Comparison of ENCODE assay signal across 8 cellular contexts in genomic region chr21:41767606-41768370, GRCh38. TPM values are rescaled to one million over a fixed set of nuclear protein-coding genes. Genes with fewer than 3 reads are reported as not detected.
DNase-seq lines count a peak whose midpoint lies in the region; ATAC-seq, FAIRE-seq and TF ChIP-seq lines count a peak whose summit lies in the region.

No MANE protein-coding gene starts in this region.

- H3K27ac ChIP-seq in sigmoid colon = no peak overlapping the region

- ATAC-seq in GM19328 (IDR thresholded peaks at IDR 0.05; ENCODE audit: unreplicated experiment) = no peak

- H3K4me3 ChIP-seq in epithelial cell of proximal tubule (ENCODE audit: low read depth, low read length) (peak overlapping the region; percentile 90), sigmoid colon (no peak overlapping the region)

- H3K4me1 ChIP-seq in sigmoid colon = peaks cover 0 to 30% (median 23%) of the 10 kb centered on the region in 4 donors

- FAIRE-seq in RCC 7860 (lab: Jason Lieb, UNC) = peak; percentile 96

- intact Hi-C loops in sigmoid colon (cut with DNase I) = no loop called here

- H3K36me3 ChIP-seq in sigmoid colon = no peaks in the 10 kb centered on the region

- 1 to 4% methylated on average over 25 of the region's 25 CpGs for WGBS in sigmoid colon, 2 donors

- TF ChIP-seq CTCF in epithelial cell of proximal tubule (conservative IDR thresholded peaks at IDR 0.05; ENCODE audit: low read depth, low read length) = no peak
- no peak for TF ChIP-seq CTCF in sigmoid colon (IDR thresholded peaks at IDR 0.05)
- TF ChIP-seq CTCF in GM20000 (IDR thresholded peaks at IDR 0.05; ENCODE audit: extremely low read depth, missing control alignments) = no peak

- TF ChIP-seq POLR2A in sigmoid colon (IDR thresholded peaks at IDR 0.05) = no peak

- TF ChIP-seq EP300 in sigmoid colon (IDR thresholded peaks at IDR 0.05) = no peak

- peaks cover 41 to 100% (median 83%) of the 10 kb centered on the region in 3 donors for H3K27me3 ChIP-seq in sigmoid colon

- DNase-seq in NCI-H146 (lab: John Stamatoyannopoulos, UW) (peak; percentile 15), NCI-H146 treated with DMSO at 0.1 percent for 48 hours (lab: John Stamatoyannopoulos, UW; ENCODE audit: unreplicated experiment) (no peak), RCC 7860 (ENCODE audit: low spot score) (peak; percentile 88), epithelial cell of proximal tubule (ENCODE audit: low read depth) (peak; percentile 80), sigmoid colon (peak; percentile 33), GM20000 (ENCODE audit: low spot score) (no peak), occipital lobe (lab: John Stamatoyannopoulos, UW) (no peak)

- no peaks in the 10 kb centered on the region for H3K9me3 ChIP-seq in sigmoid colon

RNA-seq across cellular contexts. Expression of gene RIPK4, which starts 0.9 kb away (rescaled TPM):
- 20.2 and 23.4 TPM in 2 replicates for total RNA-seq in epithelial cell of proximal tubule
- total RNA-seq in sigmoid colon = under 1 TPM; under 0.01 to 0.54 (median 0.30) TPM
- polyA plus RNA-seq in sigmoid colon = 1 to 10 TPM; 4.0 to 7.8 (median 6.9) TPM
- total RNA-seq in occipital lobe = 0.47 TPM

Comparison
In these comparisons a context has a peak if more than half of its experiments do, and no peak if none do; other contexts are left out.
1. DNase-seq: peak in NCI-H146 (single experiment), RCC 7860 (single experiment), epithelial cell of proximal tubule (single experiment) and sigmoid colon (single experiment); none in NCI-H146 treated with DMSO at 0.1 percent for 48 hours (single experiment), GM20000 (single experiment) and occipital lobe (single experiment).
2. RNA of gene RIPK4, which starts 0.9 kb away (total RNA-seq): 20.2 to 23.4 TPM in epithelial cell of proximal tubule; 0.47 TPM in occipital lobe (single experiment) and under 0.01 to 0.54 TPM in sigmoid colon; every median in the first group is over 10 times any median in the second.